ENCODE assay signal across 8 cellular contexts in the genomic region with DNA sequence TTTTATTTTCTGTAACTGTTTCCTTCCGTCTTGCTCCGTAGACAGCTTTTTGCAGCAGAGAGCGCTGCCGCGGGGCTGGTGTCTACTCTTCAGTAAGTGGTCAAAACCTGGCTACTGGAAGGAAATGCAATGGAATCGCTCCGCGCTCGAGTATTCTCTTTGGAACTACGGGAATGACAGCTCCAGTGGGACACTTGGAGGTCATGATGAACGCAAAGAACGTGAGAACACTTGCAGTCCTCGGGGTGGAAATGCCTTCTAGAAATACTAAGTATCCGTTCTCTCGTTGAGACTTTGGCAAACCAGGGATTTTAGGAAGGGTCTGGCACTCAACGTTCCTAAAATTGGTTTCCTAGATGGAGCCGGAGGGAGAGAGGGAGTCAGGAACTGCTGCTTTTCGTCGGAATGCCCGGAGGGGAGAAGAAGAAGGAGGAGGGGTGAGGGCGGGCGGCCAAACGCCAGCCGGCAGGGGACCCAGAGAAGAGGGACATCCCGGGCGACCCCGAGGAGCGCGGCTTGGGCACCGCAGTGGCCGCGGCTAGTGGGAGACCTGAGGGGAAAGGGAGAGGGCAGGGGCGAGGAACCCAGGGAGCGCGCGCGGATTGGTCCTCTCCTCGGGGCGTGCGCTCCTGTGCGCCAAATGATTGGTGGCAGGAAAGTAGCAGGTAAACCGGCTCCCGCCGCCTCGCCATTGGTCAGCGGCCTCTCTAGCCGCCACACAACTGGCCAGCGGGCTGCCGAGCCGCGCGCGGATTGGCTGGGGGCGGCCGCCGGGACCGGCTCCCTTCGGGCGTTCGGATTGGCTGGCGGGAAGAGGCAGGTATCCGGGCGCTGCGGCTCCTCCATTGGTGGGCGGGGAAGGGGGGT. TPM values are rescaled to one million over a fixed set of nuclear protein-coding genes. Genes with fewer than 3 reads are reported as not detected.
DNase-seq lines count a peak whose midpoint lies in the region; ATAC-seq and TF ChIP-seq lines count a peak whose summit lies in the region.

No MANE protein-coding gene starts in this region.

- TF ChIP-seq CTCF in AG10803 (conservative IDR thresholded peaks at IDR 0.05; ENCODE audit: low read length) = no peak

- POLR2A ChIA-PET in activated CD4-positive, alpha-beta T cell treated with anti-CD3 and anti-CD28 coated beads, Interleukin-2, amount 10 ng/mL, durations not matched to agents 7 days and 5 days (lab: Charles Lee) = no interaction called here

- H3K4me1 Mint-ChIP-seq in activated CD4-positive, alpha-beta T cell treated with anti-CD3 and anti-CD28 coated beads, Interleukin-2, amount 10 ng/mL, durations not matched to agents 7 days and 5 days = peaks cover 47% of the 10 kb centered on the region

- ATAC-seq in HG03378 (IDR thresholded peaks at IDR 0.05; ENCODE audit: unreplicated experiment) = peak; percentile 91

- peaks cover 48% of the 10 kb centered on the region for H3K27me3 Mint-ChIP-seq in activated CD4-positive, alpha-beta T cell treated with anti-CD3 and anti-CD28 coated beads, Interleukin-2, amount 10 ng/mL, durations not matched to agents 7 days and 5 days

- CTCF ChIA-PET in activated CD4-positive, alpha-beta T cell treated with anti-CD3 and anti-CD28 coated beads, Interleukin-2, amount 10 ng/mL, durations not matched to agents 7 days and 5 days (lab: Charles Lee) = no interaction called here

- H3K4me3 Mint-ChIP-seq in activated CD4-positive, alpha-beta T cell treated with anti-CD3 and anti-CD28 coated beads, Interleukin-2, amount 10 ng/mL, durations not matched to agents 7 days and 5 days = peak overlapping the region; percentile 95

- DNase-seq in AG10803 (ENCODE audit: low read depth) (peak; percentile 99), NCI-H510A treated with DMSO at 0.1 percent for 48 hours (lab: John Stamatoyannopoulos, UW) (peak; percentile 91), dedifferentiated amniotic fluid mesenchymal stem cell (ENCODE audit: extremely low spot score) (peak; percentile 91), left kidney (ENCODE audit: low read depth, low spot score) (peak; percentile 99)
- DNase-seq in activated CD4-positive, alpha-beta T cell treated with anti-CD3 and anti-CD28 coated beads, Interleukin-2, amount 10 ng/mL, durations not matched to agents 7 days and 5 days = peak; percentile 97
- peak; percentile 98 for DNase-seq in stimulated activated CD4-positive, alpha-beta T cell treated with anti-CD3 and anti-CD28 coated beads, Interleukin-1b, Interleukin-23, amount 100 ng/mL, for 48 hours

- H3K27ac Mint-ChIP-seq in activated CD4-positive, alpha-beta T cell treated with anti-CD3 and anti-CD28 coated beads, Interleukin-2, amount 10 ng/mL, durations not matched to agents 7 days and 5 days = peak overlapping the region; percentile 89

- peak; percentile 54 for TF ChIP-seq POLR2A in GM19099 (IDR thresholded peaks at IDR 0.05; ENCODE audit: extremely low read depth, insufficient read length, low read depth)

- no peaks in the 10 kb centered on the region for H3K9me3 Mint-ChIP-seq in activated CD4-positive, alpha-beta T cell treated with anti-CD3 and anti-CD28 coated beads, Interleukin-2, amount 10 ng/mL, durations not matched to agents 7 days and 5 days

- H3K36me3 Mint-ChIP-seq in activated CD4-positive, alpha-beta T cell treated with anti-CD3 and anti-CD28 coated beads, Interleukin-2, amount 10 ng/mL, durations not matched to agents 7 days and 5 days (ENCODE audit: low read depth) = peaks cover 7% of the 10 kb centered on the region

- H3K4me3 ChIP-seq in AG10803 (ENCODE audit: low read length) = peak overlapping the region; percentile 87

RNA-seq across cellular contexts. Expression of gene BMAL1, which starts 0.5 kb away (rescaled TPM):
- 10 to 100 TPM; 32.0 to 36.9 TPM for total RNA-seq in activated CD4-positive, alpha-beta T cell treated with anti-CD3 and anti-CD28 coated beads, Interleukin-2, amount 10 ng/mL, durations not matched to agents 7 days and 5 days

Comparison
In these comparisons a context has a peak if more than half of its experiments do, and no peak if none do; other contexts are left out.
1. Peak in every context shown above with its lines: DNase-seq, ATAC-seq and H3K4me3 ChIP-seq.